Comparison of ENCODE assay signal across 9 cellular contexts in genomic region chr19:8355631-8356402, GRCh38. TPM values are rescaled to one million over a fixed set of nuclear protein-coding genes. Genes with fewer than 3 reads are reported as not detected.
DNase-seq lines count a peak whose midpoint lies in the region; ATAC-seq and TF ChIP-seq lines count a peak whose summit lies in the region.
"Had no signal": no experiment of that assay in that cellular context is flagged by ENCODE, and none has a peak within 500 bp of the region (broad histone marks: within the 10 kb centered on the region; RNA-seq: fewer than 3 reads in every experiment).

No MANE protein-coding gene starts in this region.

- DNase-seq in HCEC 1CT (peak; percentile 100), fibroblast of the aortic adventitia (ENCODE audit: low read depth) (peak; percentile 91), skeletal muscle cell (ENCODE audit: low read depth) (peak; percentile 98), NCI-H2081 treated with DMSO at 0.1 percent for 48 hours (lab: John Stamatoyannopoulos, UW) (no peak), cerebellum (ENCODE audit: low spot score) (no peak), substantia nigra (lab: John Stamatoyannopoulos, UW) (no peak)
- DNase-seq: MM.1S had no signal

- H3K4me3 ChIP-seq in fibroblast of the aortic adventitia (ENCODE audit: low read depth, low read length) = no peak overlapping the region
- H3K4me3 ChIP-seq in skeletal muscle cell (ENCODE audit: low read depth, low read length) = no peak overlapping the region

- TF ChIP-seq CTCF in fibroblast of the aortic adventitia (IDR thresholded peaks at IDR 0.05; ENCODE audit: insufficient read depth, low read length) = peak; percentile 0

- H3K27ac ChIP-seq in substantia nigra (ENCODE audit: low read depth, low read length, poor library complexity, severe bottlenecking) = no peak overlapping the region

- ATAC-seq in SK-N-SH treated with all-trans-retinoic acid at 6 μM for 48 hours (peak; percentile 76), GM21723 (IDR thresholded peaks at IDR 0.05; ENCODE audit: unreplicated experiment) (no peak)

TF ChIP-seq in SK-N-SH treated with all-trans-retinoic acid at 6 μM for 48 hours, 23 proteins besides CTCF, POLR2A, EP300 and RAD21:
- TF ChIP-seq ZNF8 (CRISPR knock-in tag; IDR thresholded peaks at IDR 0.05) (no peak), GLIS3 (CRISPR knock-in tag; IDR thresholded peaks at IDR 0.05) (no peak), CSRNP3 (CRISPR knock-in tag; IDR thresholded peaks at IDR 0.05) (no peak), TCF4 (CRISPR knock-in tag; IDR thresholded peaks at IDR 0.05; ENCODE audit: borderline replicate concordance) (no peak), OSR1 (CRISPR knock-in tag; IDR thresholded peaks at IDR 0.05) (no peak), ESRRG (CRISPR knock-in tag; IDR thresholded peaks at IDR 0.05) (no peak), CSDC2 (CRISPR knock-in tag; IDR thresholded peaks at IDR 0.05) (no peak)

RNA-seq across cellular contexts. Expression of gene ANGPTL4, which starts 8.1 kb away (rescaled TPM):
- total RNA-seq in fibroblast of the aortic adventitia (ENCODE audit: low replicate concordance) = 4.4 and 22.8 TPM in 2 replicates
- total RNA-seq in cerebellum = 0.91 TPM

RNA-seq across cellular contexts. Expression of gene KANK3, which starts 12.8 kb away (rescaled TPM):
- total RNA-seq in fibroblast of the aortic adventitia (ENCODE audit: low replicate concordance) (0.09 and 0.16 TPM in 2 replicates), cerebellum (4.5 TPM)

RNA-seq across cellular contexts. Expression of gene RAB11B, which starts 34.3 kb away (rescaled TPM):
- total RNA-seq in fibroblast of the aortic adventitia (ENCODE audit: low replicate concordance) (6.3 and 15.7 TPM in 2 replicates), cerebellum (100 TPM)

RNA-seq across cellular contexts. Expression of gene RPS28, which starts 34.5 kb away (rescaled TPM):
- total RNA-seq in fibroblast of the aortic adventitia (ENCODE audit: low replicate concordance) = 151 and 174 TPM in 2 replicates
- 105 TPM for total RNA-seq in cerebellum

RNA-seq across cellular contexts. Expression of gene NDUFA7, which starts 34.6 kb away (rescaled TPM):
- 5.0 and 24.1 TPM in 2 replicates for total RNA-seq in fibroblast of the aortic adventitia (ENCODE audit: low replicate concordance)
- 11.7 TPM for total RNA-seq in cerebellum

Comparison
In these comparisons a context has a peak if more than half of its experiments do, and no peak if none do; other contexts are left out.
1. DNase-seq: peak in HCEC 1CT (single experiment), fibroblast of the aortic adventitia (single experiment) and skeletal muscle cell (single experiment); none in NCI-H2081 treated with DMSO at 0.1 percent for 48 hours (single experiment), cerebellum (single experiment) and substantia nigra (0 of 49).